In the genomic region with DNA sequence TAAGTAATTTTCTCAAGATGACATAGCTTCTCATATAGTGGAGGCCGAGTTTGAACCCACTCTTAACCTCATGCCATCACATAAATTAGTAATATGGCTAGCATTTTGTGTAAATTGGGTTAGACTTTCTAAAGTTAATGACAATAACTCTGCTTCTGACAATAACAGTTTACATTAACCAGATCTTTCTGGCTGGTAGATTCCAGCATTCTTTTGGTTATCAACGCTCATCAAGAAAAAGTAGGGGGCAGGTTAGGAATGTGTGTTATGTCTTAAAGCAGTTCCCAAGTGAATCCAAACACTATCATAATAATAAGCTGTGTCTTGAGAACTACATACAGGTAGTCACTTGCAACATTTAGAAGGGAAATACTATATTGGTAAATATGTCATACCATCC, we compare ENCODE assay signal across 33 cellular contexts.
"Had no signal": no experiment of that assay in that cellular context is flagged by ENCODE, and none has a peak within 500 bp of the region (broad histone marks: within the 10 kb centered on the region; RNA-seq: fewer than 3 reads in every experiment).

No MANE protein-coding gene starts in this region.

- ATAC-seq: activated T-cell treated with anti-CD3 and anti-CD28 coated beads, Interleukin-2, amount 50 U/mL, for 4 hours; PC-3 had no signal

- H3K4me3 ChIP-seq: Peyer's patch, SJSA1 had no signal

- H3K36me3 Mint-ChIP-seq: activated CD4-positive, alpha-beta memory T cell treated with anti-CD3 and anti-CD28 coated beads for 36 hours; activated naive CD8-positive, alpha-beta T cell treated with anti-CD3 and anti-CD28 coated beads for 36 hours; brain had no signal

- DNase-seq: activated B cell treated with CpG ODN at 0.5 μM for 24 hours; activated CD4-positive, alpha-beta memory T cell treated with anti-CD3 and anti-CD28 coated beads for 36 hours; activated CD4-positive, alpha-beta T cell treated with anti-CD3 and anti-CD28 coated beads for 4 hours; activated CD4-positive, alpha-beta T cell treated with anti-CD3 and anti-CD28 coated beads, Interleukin-2, amount 50 U/mL, for 1 hour; activated CD4-positive, CD25-positive, alpha-beta regulatory T cell treated with anti-CD3 and anti-CD28 coated beads, Interleukin-2, amount 50 U/mL, for 72 hours; activated CD8-positive, alpha-beta memory T cell treated with anti-CD3 and anti-CD28 coated beads, Interleukin-2, amount 50 U/mL, for 4 hours; activated effector memory CD4-positive, alpha-beta T cell treated with Interleukin-2 at 50 U/mL for 16 hours; activated naive CD4-positive, alpha-beta T cell; activated naive CD4-positive, alpha-beta T cell treated with anti-CD3 and anti-CD28 coated beads, Interleukin-2, amount 50 U/mL, for 16 hours; activated naive CD8-positive, alpha-beta T cell treated with anti-CD3 and anti-CD28 coated beads for 36 hours; activated T-cell treated with anti-CD3 and anti-CD28 coated beads for 4 hours; activated T-cell treated with anti-CD3 and anti-CD28 coated beads, Interleukin-2, amount 50 U/mL, for 4 hours; caudate nucleus; MM.1S; NCI-H1092 treated with DMSO at 0.1 percent for 48 hours; NCI-H1417 treated with DMSO at 0.1 percent for 48 hours; NCI-H1694; NCI-H1930; NCI-H2081 treated with DMSO at 0.1 percent for 48 hours; NCI-H226; NCI-H524 treated with DMSO at 0.1 percent for 48 hours; PC-3; Peyer's patch; RPMI8226; SHP77 treated with DMSO at 0.1 percent for 48 hours; SW 1271; T-helper 1 cell; T-helper 2 cell; T-helper 9 cell had no signal

- H3K27ac ChIP-seq: KMS-11, Peyer's patch, SJSA1, VCaP had no signal

- H3K4me1 ChIP-seq: Peyer's patch, SJSA1 had no signal

- H3K9me3 Mint-ChIP-seq: activated B cell treated with CpG ODN at 0.5 μM for 24 hours; activated CD4-positive, alpha-beta memory T cell treated with anti-CD3 and anti-CD28 coated beads for 36 hours; activated naive CD8-positive, alpha-beta T cell treated with anti-CD3 and anti-CD28 coated beads for 36 hours; activated T-cell treated with anti-CD3 and anti-CD28 coated beads, Interleukin-2, amount 50 U/mL, for 4 hours had no signal

- H3K4me1 Mint-ChIP-seq: activated B cell treated with CpG ODN at 0.5 μM for 24 hours; activated naive CD8-positive, alpha-beta T cell treated with anti-CD3 and anti-CD28 coated beads for 36 hours; brain had no signal

- H3K9me3 ChIP-seq: Peyer's patch, SJSA1 had no signal

- H3K4me3 Mint-ChIP-seq: activated B cell treated with CpG ODN at 0.5 μM for 24 hours; activated CD4-positive, alpha-beta memory T cell treated with anti-CD3 and anti-CD28 coated beads for 36 hours; activated naive CD8-positive, alpha-beta T cell treated with anti-CD3 and anti-CD28 coated beads for 36 hours; activated T-cell treated with anti-CD3 and anti-CD28 coated beads, Interleukin-2, amount 50 U/mL, for 4 hours; brain had no signal

- H3K27ac Mint-ChIP-seq: activated B cell treated with CpG ODN at 0.5 μM for 24 hours; activated CD4-positive, alpha-beta memory T cell treated with anti-CD3 and anti-CD28 coated beads for 36 hours; activated naive CD8-positive, alpha-beta T cell treated with anti-CD3 and anti-CD28 coated beads for 36 hours; brain had no signal

- H3K27me3 ChIP-seq: Peyer's patch, SJSA1 had no signal

- H3K27me3 Mint-ChIP-seq: activated B cell treated with CpG ODN at 0.5 μM for 24 hours; activated naive CD8-positive, alpha-beta T cell treated with anti-CD3 and anti-CD28 coated beads for 36 hours; brain had no signal

- H3K36me3 ChIP-seq: Peyer's patch, SJSA1 had no signal
